ENCODE assay signal across 1 cellular context in the genomic region with DNA sequence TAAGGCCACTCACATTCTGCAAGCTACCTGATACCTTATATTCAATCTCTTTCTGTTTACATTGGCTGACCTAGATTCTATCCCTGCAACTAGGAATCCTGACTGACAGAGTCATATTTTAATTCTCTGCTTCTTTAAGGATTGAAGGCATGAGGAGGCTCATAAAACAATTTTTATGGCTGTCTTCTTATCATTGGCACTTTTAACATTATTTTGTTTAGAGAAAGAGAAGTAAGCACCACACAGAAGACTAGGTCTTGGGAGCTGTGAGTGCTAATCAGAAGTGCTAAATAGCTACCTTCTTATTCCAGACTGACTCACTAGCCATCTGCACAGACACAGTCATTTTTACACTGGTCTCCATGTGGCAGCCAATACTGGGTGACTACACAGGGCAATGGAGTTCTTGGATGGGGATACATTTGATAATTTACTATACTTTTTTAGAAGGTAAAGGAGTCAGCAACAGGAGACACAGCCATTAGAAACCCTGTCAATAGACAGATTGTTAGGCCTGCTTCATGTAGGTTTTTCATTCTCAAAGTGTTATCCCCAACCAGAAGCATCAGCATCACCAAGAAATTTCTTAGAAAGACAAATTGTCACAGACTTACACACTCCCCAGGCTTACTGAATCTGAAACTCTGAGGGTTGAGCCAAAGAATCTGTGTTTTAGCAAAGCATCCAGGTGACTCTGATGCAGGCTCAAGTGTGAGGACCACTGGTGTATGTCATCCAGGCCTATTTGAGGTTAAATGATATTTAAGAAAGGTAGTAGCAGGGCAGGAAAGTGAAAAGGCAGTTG.
TF ChIP-seq lines count a peak whose summit lies in the region.

No MANE protein-coding gene starts in this region.

TF ChIP-seq in SK-N-SH, 30 proteins besides CTCF, POLR2A, EP300 and RAD21 (continued from another document):
- TF ChIP-seq, protein P1, sequence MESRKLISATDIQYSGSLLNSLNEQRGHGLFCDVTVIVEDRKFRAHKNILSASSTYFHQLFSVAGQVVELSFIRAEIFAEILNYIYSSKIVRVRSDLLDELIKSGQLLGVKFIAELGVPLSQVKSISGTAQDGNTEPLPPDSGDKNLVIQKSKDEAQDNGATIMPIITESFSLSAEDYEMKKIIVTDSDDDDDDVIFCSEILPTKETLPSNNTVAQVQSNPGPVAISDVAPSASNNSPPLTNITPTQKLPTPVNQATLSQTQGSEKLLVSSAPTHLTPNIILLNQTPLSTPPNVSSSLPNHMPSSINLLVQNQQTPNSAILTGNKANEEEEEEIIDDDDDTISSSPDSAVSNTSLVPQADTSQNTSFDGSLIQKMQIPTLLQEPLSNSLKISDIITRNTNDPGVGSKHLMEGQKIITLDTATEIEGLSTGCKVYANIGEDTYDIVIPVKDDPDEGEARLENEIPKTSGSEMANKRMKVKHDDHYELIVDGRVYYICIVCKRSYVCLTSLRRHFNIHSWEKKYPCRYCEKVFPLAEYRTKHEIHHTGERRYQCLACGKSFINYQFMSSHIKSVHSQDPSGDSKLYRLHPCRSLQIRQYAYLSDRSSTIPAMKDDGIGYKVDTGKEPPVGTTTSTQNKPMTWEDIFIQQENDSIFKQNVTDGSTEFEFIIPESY (IDR thresholded peaks at IDR 0.05; ENCODE audit: borderline replicate concordance, low read depth), result no peak
- TF ChIP-seq SMC3 (IDR thresholded peaks at IDR 0.05; ENCODE audit: low read depth, low read length), result no peak
